20 cellular contexts compared by ENCODE assay signal in genomic region chr2:5474716-5475115, GRCh38.
"Had no signal": no experiment of that assay in that cellular context is flagged by ENCODE, and none has a peak within 500 bp of the region (broad histone marks: within the 10 kb centered on the region; RNA-seq: fewer than 3 reads in every experiment).

No MANE protein-coding gene starts in this region.

- H3K27ac ChIP-seq: dorsolateral prefrontal cortex, epithelial cell of prostate, foreskin keratinocyte, left ventricle myocardium inferior, neutrophil, parathyroid adenoma, stomach had no signal

- H3K36me3 Mint-ChIP-seq: activated CD4-positive, alpha-beta memory T cell treated with anti-CD3 and anti-CD28 coated beads for 36 hours; activated naive CD8-positive, alpha-beta T cell treated with anti-CD3 and anti-CD28 coated beads, Interleukin-2, amount 10 ng/mL, durations not matched to agents 7 days and 5 days; naive thymus-derived CD4-positive, alpha-beta T cell had no signal

- H3K27me3 ChIP-seq: foreskin keratinocyte, neutrophil, stomach had no signal

- H3K4me3 ChIP-seq: left ventricle myocardium inferior, stomach had no signal

- H3K27ac Mint-ChIP-seq: activated CD4-positive, alpha-beta memory T cell treated with anti-CD3 and anti-CD28 coated beads for 36 hours; activated naive CD8-positive, alpha-beta T cell treated with anti-CD3 and anti-CD28 coated beads, Interleukin-2, amount 10 ng/mL, durations not matched to agents 7 days and 5 days; activated T-helper 1 cell treated with anti-CD3 and anti-CD28 coated beads, Interleukin-12 subunit alpha, Interleukin-12 subunit beta, Interleukin-2, Interleukin-4 antibody, amounts not matched to agents 30 ng/mL and 10 ng/mL and 1 ng/mL, durations not matched to agents 14 hours and 24 hours and 36 hours; endodermal cell; naive thymus-derived CD4-positive, alpha-beta T cell; WTC11 had no signal

- DNase-seq: activated CD4-positive, alpha-beta memory T cell treated with anti-CD3 and anti-CD28 coated beads for 36 hours; activated CD4-positive, alpha-beta T cell treated with anti-CD3 and anti-CD28 coated beads for 4 hours; activated naive CD8-positive, alpha-beta T cell treated with anti-CD3 and anti-CD28 coated beads, Interleukin-2, amount 10 ng/mL, durations not matched to agents 7 days and 5 days; activated T-cell treated with anti-CD3 and anti-CD28 coated beads for 4 hours; dorsolateral prefrontal cortex; endodermal cell; foreskin keratinocyte; hypothalamus; islet precursor cell; left ventricle myocardium inferior; mesenchymal stem cell; naive thymus-derived CD4-positive, alpha-beta T cell; stimulated activated CD4-positive, alpha-beta T cell treated with anti-CD3 and anti-CD28 coated beads, Interleukin-4, amount 100 ng/mL, for 1 hour; stomach; trophoblast cell had no signal

- H3K4me1 ChIP-seq: foreskin keratinocyte, parathyroid adenoma, stomach had no signal

- H3K27me3 Mint-ChIP-seq: activated CD4-positive, alpha-beta memory T cell treated with anti-CD3 and anti-CD28 coated beads for 36 hours; activated naive CD8-positive, alpha-beta T cell treated with anti-CD3 and anti-CD28 coated beads, Interleukin-2, amount 10 ng/mL, durations not matched to agents 7 days and 5 days had no signal

- H3K9me3 ChIP-seq: left ventricle myocardium inferior, neutrophil, stomach had no signal

- H3K4me3 Mint-ChIP-seq: activated CD4-positive, alpha-beta memory T cell treated with anti-CD3 and anti-CD28 coated beads for 36 hours; activated naive CD8-positive, alpha-beta T cell treated with anti-CD3 and anti-CD28 coated beads, Interleukin-2, amount 10 ng/mL, durations not matched to agents 7 days and 5 days; activated T-helper 1 cell treated with anti-CD3 and anti-CD28 coated beads, Interleukin-12 subunit alpha, Interleukin-12 subunit beta, Interleukin-2, Interleukin-4 antibody, amounts not matched to agents 30 ng/mL and 10 ng/mL and 1 ng/mL, durations not matched to agents 14 hours and 24 hours and 36 hours; endodermal cell; naive thymus-derived CD4-positive, alpha-beta T cell; WTC11 had no signal

- H3K9me3 Mint-ChIP-seq: activated CD4-positive, alpha-beta memory T cell treated with anti-CD3 and anti-CD28 coated beads for 36 hours; activated naive CD8-positive, alpha-beta T cell treated with anti-CD3 and anti-CD28 coated beads, Interleukin-2, amount 10 ng/mL, durations not matched to agents 7 days and 5 days; activated T-helper 1 cell treated with anti-CD3 and anti-CD28 coated beads, Interleukin-12 subunit alpha, Interleukin-12 subunit beta, Interleukin-2, Interleukin-4 antibody, amounts not matched to agents 30 ng/mL and 10 ng/mL and 1 ng/mL, durations not matched to agents 14 hours and 24 hours and 36 hours; endodermal cell had no signal

- H3K36me3 ChIP-seq: left ventricle myocardium inferior, neutrophil, stomach had no signal

- H3K4me1 Mint-ChIP-seq: activated naive CD8-positive, alpha-beta T cell treated with anti-CD3 and anti-CD28 coated beads, Interleukin-2, amount 10 ng/mL, durations not matched to agents 7 days and 5 days; naive thymus-derived CD4-positive, alpha-beta T cell; WTC11 had no signal
